In the genomic region with DNA sequence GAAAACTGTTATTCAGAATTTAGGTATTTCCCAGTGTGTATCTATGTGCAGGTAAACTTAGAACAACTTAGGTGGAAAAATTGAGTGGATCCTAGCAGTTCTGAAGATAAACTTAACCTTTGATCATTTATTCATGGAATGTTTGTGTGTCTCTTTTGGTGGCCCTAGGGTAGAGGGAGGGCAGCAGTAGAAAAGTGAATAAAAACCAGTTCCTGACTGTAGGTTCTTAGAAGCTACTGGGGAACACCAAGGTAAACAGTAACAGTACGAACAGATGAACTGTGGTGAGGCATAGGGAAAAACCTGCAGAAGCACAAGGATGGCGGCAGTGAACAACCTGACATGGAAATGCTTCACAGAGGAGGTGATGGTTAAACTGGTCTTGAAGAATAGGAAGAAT, we compare ENCODE assay signal across 9 cellular contexts. TPM values are rescaled to one million over a fixed set of nuclear protein-coding genes. Genes with fewer than 3 reads are reported as not detected.
DNase-seq lines count a peak whose midpoint lies in the region; ATAC-seq and TF ChIP-seq lines count a peak whose summit lies in the region.
"Had no signal": no experiment of that assay in that cellular context is flagged by ENCODE, and none has a peak within 500 bp of the region (broad histone marks: within the 10 kb centered on the region; RNA-seq: fewer than 3 reads in every experiment).

No MANE protein-coding gene starts in this region.

- H3K27me3 ChIP-seq in brain microvascular endothelial cell (replicated peaks) (no peaks in the 10 kb centered on the region), mucosa of rectum (ENCODE audit: control insufficient read depth in 2 of 2, insufficient read depth in 2 of 2, low read length in 2 of 2) (no peaks in the 10 kb centered on the region)

- H3K4me3 ChIP-seq in brain microvascular endothelial cell (ENCODE audit: low read depth, low read length) (peak overlapping the region; percentile 13), mucosa of rectum (ENCODE audit: low read length in 2 of 2) (peak overlapping the region; percentile 60 to 91)

- no peaks in the 10 kb centered on the region for H3K27me3 Mint-ChIP-seq in activated naive CD4-positive, alpha-beta T cell treated with anti-CD3 and anti-CD28 coated beads, Interleukin-2, amount 50 U/mL, for 24 hours
- no peaks in the 10 kb centered on the region for H3K27me3 Mint-ChIP-seq in type B pancreatic cell

- peak overlapping the region; percentile 57 for H3K27ac ChIP-seq in brain microvascular endothelial cell
- peak overlapping the region; percentile 60 to 69 for H3K27ac ChIP-seq in mucosa of rectum (ENCODE audit: low read depth in 2 of 2, low read length in 2 of 2)

- no peaks in the 10 kb centered on the region for H3K9me3 ChIP-seq in mucosa of rectum (ENCODE audit: control insufficient read depth in 2 of 2, low read length in 2 of 2)

- no peaks in the 10 kb centered on the region for H3K9me3 Mint-ChIP-seq in activated naive CD4-positive, alpha-beta T cell treated with anti-CD3 and anti-CD28 coated beads, Interleukin-2, amount 50 U/mL, for 24 hours
- H3K9me3 Mint-ChIP-seq in type B pancreatic cell, result no peaks in the 10 kb centered on the region

- peak overlapping the region; percentile 89 for H3K4me3 Mint-ChIP-seq in activated naive CD4-positive, alpha-beta T cell treated with anti-CD3 and anti-CD28 coated beads, Interleukin-2, amount 50 U/mL, for 24 hours
- peak overlapping the region; percentile 65 for H3K4me3 Mint-ChIP-seq in type B pancreatic cell

- H3K36me3 Mint-ChIP-seq in activated naive CD4-positive, alpha-beta T cell treated with anti-CD3 and anti-CD28 coated beads, Interleukin-2, amount 50 U/mL, for 24 hours, result peaks cover 8% of the 10 kb centered on the region
- H3K36me3 Mint-ChIP-seq in type B pancreatic cell, result peaks cover 5% of the 10 kb centered on the region

- DNase-seq in activated naive CD4-positive, alpha-beta T cell (lab: John Stamatoyannopoulos, UW), result no peak
- DNase-seq in brain microvascular endothelial cell, result no peak
- no peak for DNase-seq in type B pancreatic cell (ENCODE audit: extremely low spot score, unreplicated experiment)
- no peak for DNase-seq in DMS153 treated with DMSO at 0.1 percent for 48 hours (lab: John Stamatoyannopoulos, UW; ENCODE audit: unreplicated experiment)
- no peak for DNase-seq in COLO668 (lab: John Stamatoyannopoulos, UW; ENCODE audit: unreplicated experiment)
- DNase-seq: NCI-H2107 had no signal

- no peak for ATAC-seq in HG02678 (IDR thresholded peaks at IDR 0.05; ENCODE audit: unreplicated experiment)

- TF ChIP-seq CTCF in brain microvascular endothelial cell (IDR thresholded peaks at IDR 0.05; ENCODE audit: low read depth, low read length, missing control alignments) (no peak), type B pancreatic cell (conservative IDR thresholded peaks at IDR 0.05) (no peak)

- peaks cover 17 to 35% of the 10 kb centered on the region in 2 donors for H3K4me1 ChIP-seq in mucosa of rectum (ENCODE audit: control insufficient read depth in 2 of 2, insufficient read depth in 2 of 2, low read length in 2 of 2)

- H3K4me1 Mint-ChIP-seq in activated naive CD4-positive, alpha-beta T cell treated with anti-CD3 and anti-CD28 coated beads, Interleukin-2, amount 50 U/mL, for 24 hours, result peaks cover 59% of the 10 kb centered on the region
- H3K4me1 Mint-ChIP-seq in type B pancreatic cell (ENCODE audit: unreplicated experiment), result peaks cover 40% of the 10 kb centered on the region

- H3K36me3 ChIP-seq in brain microvascular endothelial cell (replicated peaks) (no peaks in the 10 kb centered on the region), mucosa of rectum (ENCODE audit: control insufficient read depth in 2 of 2, insufficient read depth in 2 of 2, low read length in 2 of 2) (peaks cover 0 to 4% of the 10 kb centered on the region in 2 donors)

- H3K27ac Mint-ChIP-seq in activated naive CD4-positive, alpha-beta T cell treated with anti-CD3 and anti-CD28 coated beads, Interleukin-2, amount 50 U/mL, for 24 hours, result peak overlapping the region; percentile 99
- peak overlapping the region; percentile 60 for H3K27ac Mint-ChIP-seq in type B pancreatic cell

- in situ Hi-C loops in brain microvascular endothelial cell (cut with HindIII; ENCODE audit: low pct_ligation_motif_present, low sequenced_read_pairs), result no loop called here

- H3K9ac ChIP-seq in mucosa of rectum (ENCODE audit: low read depth in 1 of 2, low read length in 2 of 2), result peak overlapping the region; percentile 18 to 76

RNA-seq across cellular contexts. Expression of gene SNRK, which starts 2.5 kb away (rescaled TPM):
- total RNA-seq in type B pancreatic cell (ENCODE audit: low replicate concordance), result 17.6 and 23.6 TPM in 2 replicates
